In the genomic region with DNA sequence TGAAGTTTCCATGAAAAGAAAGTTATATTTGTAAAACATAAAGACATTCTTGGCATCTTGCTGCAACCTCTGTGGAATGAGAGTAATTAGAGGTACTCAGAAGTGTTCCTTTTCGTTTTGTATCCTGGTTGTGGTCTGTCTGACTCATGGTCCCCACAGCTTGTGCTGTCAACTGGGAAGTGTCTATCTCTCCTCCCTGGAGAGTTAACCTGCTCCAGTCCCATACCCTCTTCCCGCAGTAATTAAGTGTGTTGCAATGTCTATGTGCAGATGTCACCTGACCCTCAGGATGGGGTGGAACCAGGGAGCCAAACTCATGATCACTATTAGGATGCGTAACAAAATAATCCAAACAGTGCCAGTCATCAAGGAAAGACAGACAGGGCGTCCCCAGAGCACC, we compare ENCODE assay signal across 18 cellular contexts. TPM values are rescaled to one million over a fixed set of nuclear protein-coding genes. Genes with fewer than 3 reads are reported as not detected.
DNase-seq lines count a peak whose midpoint lies in the region; ATAC-seq and TF ChIP-seq lines count a peak whose summit lies in the region.
"Had no signal": no experiment of that assay in that cellular context is flagged by ENCODE, and none has a peak within 500 bp of the region (broad histone marks: within the 10 kb centered on the region; RNA-seq: fewer than 3 reads in every experiment).

No MANE protein-coding gene starts in this region.

- peaks cover 9% of the 10 kb centered on the region for H3K9me3 Mint-ChIP-seq in WTC11
- H3K9me3 Mint-ChIP-seq: natural killer cell had no signal

- peaks cover 6% of the 10 kb centered on the region; the same call in 1 of the 2 replicates for H3K27me3 ChIP-seq in SK-N-SH (ENCODE audit: insufficient read depth)
- H3K27me3 ChIP-seq: SJCRH30 had no signal

- TF ChIP-seq CTCF in SK-N-SH (IDR thresholded peaks at IDR 0.05) (no peak), WTC11 (IDR thresholded peaks at IDR 0.05) (no peak)

- no peak overlapping the region for H3K4me3 Mint-ChIP-seq in WTC11
- H3K4me3 Mint-ChIP-seq: natural killer cell had no signal

- POLR2A ChIA-PET in SK-N-SH (lab: Yijun Ruan, JAX), result no interaction called here
- POLR2A ChIA-PET in WTC11 (lab: Charles Lee), result no interaction called here

- intact Hi-C loops in left ventricle myocardium superior (cut with micrococcal nuclease), result no loop called here

- H3K4me3 ChIP-seq in SK-N-SH (ENCODE audit: low read depth in 2 of 2, low read length in 1 of 2), result no peak overlapping the region
- H3K4me3 ChIP-seq: A549, SJCRH30 had no signal

- H3K27ac Mint-ChIP-seq in WTC11, result no peak overlapping the region
- H3K27ac Mint-ChIP-seq: natural killer cell had no signal

- no peaks in the 10 kb centered on the region; the same call in 1 of the 2 replicates for H3K27me3 Mint-ChIP-seq in WTC11 (ENCODE audit: low read depth)

- H3K36me3 Mint-ChIP-seq in WTC11, result no peaks in the 10 kb centered on the region
- H3K36me3 Mint-ChIP-seq: natural killer cell had no signal

- H3K9me2 ChIP-seq in SK-N-SH, result no peaks in the 10 kb centered on the region

- no peaks in the 10 kb centered on the region for H4K20me1 ChIP-seq in SK-N-SH (ENCODE audit: insufficient read depth)

- CTCF ChIA-PET in SK-N-SH (lab: Yijun Ruan, JAX), result interaction anchor here (1.5 kb wide), 1 partner anchor 18 kb away, joined by 5 read pairs; no protein-coding TSS in a partner anchor
- CTCF ChIA-PET in WTC11 (lab: Charles Lee), result no interaction called here

- 28% methylated on average over 4 of the region's 4 CpGs for WGBS in SK-N-SH (ENCODE audit: low lambda C conversion rate)

- no peaks in the 10 kb centered on the region for H3K4me1 Mint-ChIP-seq in WTC11
- H3K4me1 Mint-ChIP-seq: natural killer cell had no signal

- DNase-seq in SK-N-SH (no peak), amniotic epithelial cell (ENCODE audit: low read depth) (peak; percentile 7), iris pigment epithelial cell (ENCODE audit: low read depth) (peak; percentile 24), AML-193 (lab: John Stamatoyannopoulos, UW) (no peak), WTC11 (ENCODE audit: low spot score) (no peak), NCI-H345 treated with DMSO at 0.1 percent for 48 hours (lab: John Stamatoyannopoulos, UW; ENCODE audit: unreplicated experiment) (no peak), left ventricle myocardium superior (no peak)
- DNase-seq: activated CD4-positive, alpha-beta T cell treated with anti-CD3 and anti-CD28 coated beads, Interleukin-2, amount 50 U/mL, for 48 hours; activated T-cell treated with anti-CD3 and anti-CD28 coated beads, Interleukin-2, amount 50 U/mL, for 48 hours; hippocampal formation; natural killer cell; NCI-H1092; NCI-H226 had no signal

- no peaks in the 10 kb centered on the region for H3K4me1 ChIP-seq in SK-N-SH (ENCODE audit: control insufficient read depth in 1 of 2, insufficient read depth in 2 of 2, low read depth in 1 of 2, low read length in 1 of 2)
- H3K4me1 ChIP-seq: A549 had no signal

- no peak overlapping the region for H3K27ac ChIP-seq in SK-N-SH (ENCODE audit: low read depth in 2 of 2, low read length in 1 of 2)
- H3K27ac ChIP-seq: A549, SJCRH30 had no signal

- H3K9ac ChIP-seq in SK-N-SH, result no peak overlapping the region

- no peak for TF ChIP-seq EP300 in SK-N-SH (IDR thresholded peaks at IDR 0.05; ENCODE audit: borderline replicate concordance in 1 of 2, low read depth in 1 of 2, low read length in 1 of 2)

- ATAC-seq in SK-N-SH treated with all-trans-retinoic acid at 6 μM for 48 hours, result peak; percentile 72
- ATAC-seq in WTC11, result no peak
- no peak for ATAC-seq in left ventricle myocardium superior
- ATAC-seq: A549, natural killer cell had no signal

- H3K36me3 ChIP-seq in SK-N-SH (replicated peaks in 1 of 2; ENCODE audit: control insufficient read depth in 1 of 2, insufficient read depth in 2 of 2, low read length in 1 of 2), result no peaks in the 10 kb centered on the region
- H3K36me3 ChIP-seq: SJCRH30 had no signal

- H3F3A ChIP-seq in SK-N-SH (replicated peaks; ENCODE audit: insufficient read depth), result no peaks in the 10 kb centered on the region

- no peak overlapping the region for H2AFZ ChIP-seq in SK-N-SH (ENCODE audit: low read depth)

- no peak overlapping the region for H3K4me2 ChIP-seq in SK-N-SH
- H3K4me2 ChIP-seq: A549 had no signal

- H3K9me3 ChIP-seq in SK-N-SH, result no peaks in the 10 kb centered on the region
- H3K9me3 ChIP-seq: A549 had no signal

- no peak for TF ChIP-seq RAD21 in SK-N-SH (IDR thresholded peaks at IDR 0.05; ENCODE audit: low read length)

- no peaks in the 10 kb centered on the region for H3K79me2 ChIP-seq in SK-N-SH (ENCODE audit: insufficient read depth)

TF ChIP-seq in SK-N-SH treated with all-trans-retinoic acid at 6 μM for 48 hours, 23 proteins besides CTCF, POLR2A, EP300 and RAD21 (continues in another document):
- TF ChIP-seq, protein P1, sequence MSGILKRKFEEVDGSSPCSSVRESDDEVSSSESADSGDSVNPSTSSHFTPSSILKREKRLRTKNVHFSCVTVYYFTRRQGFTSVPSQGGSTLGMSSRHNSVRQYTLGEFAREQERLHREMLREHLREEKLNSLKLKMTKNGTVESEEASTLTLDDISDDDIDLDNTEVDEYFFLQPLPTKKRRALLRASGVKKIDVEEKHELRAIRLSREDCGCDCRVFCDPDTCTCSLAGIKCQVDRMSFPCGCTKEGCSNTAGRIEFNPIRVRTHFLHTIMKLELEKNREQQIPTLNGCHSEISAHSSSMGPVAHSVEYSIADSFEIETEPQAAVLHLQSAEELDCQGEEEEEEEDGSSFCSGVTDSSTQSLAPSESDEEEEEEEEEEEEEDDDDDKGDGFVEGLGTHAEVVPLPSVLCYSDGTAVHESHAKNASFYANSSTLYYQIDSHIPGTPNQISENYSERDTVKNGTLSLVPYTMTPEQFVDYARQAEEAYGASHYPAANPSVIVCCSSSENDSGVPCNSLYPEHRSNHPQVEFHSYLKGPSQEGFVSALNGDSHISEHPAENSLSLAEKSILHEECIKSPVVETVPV (CRISPR knock-in tag; IDR thresholded peaks at IDR 0.05), result no peak
- TF ChIP-seq ZC3H10 (CRISPR knock-in tag; IDR thresholded peaks at IDR 0.05), result no peak

TF ChIP-seq in SK-N-SH, 30 proteins besides CTCF, POLR2A, EP300 and RAD21:
- TF ChIP-seq, protein P2, sequence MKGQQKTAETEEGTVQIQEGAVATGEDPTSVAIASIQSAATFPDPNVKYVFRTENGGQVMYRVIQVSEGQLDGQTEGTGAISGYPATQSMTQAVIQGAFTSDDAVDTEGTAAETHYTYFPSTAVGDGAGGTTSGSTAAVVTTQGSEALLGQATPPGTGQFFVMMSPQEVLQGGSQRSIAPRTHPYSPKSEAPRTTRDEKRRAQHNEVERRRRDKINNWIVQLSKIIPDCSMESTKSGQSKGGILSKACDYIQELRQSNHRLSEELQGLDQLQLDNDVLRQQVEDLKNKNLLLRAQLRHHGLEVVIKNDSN (IDR thresholded peaks at IDR 0.05; ENCODE audit: borderline replicate concordance, low read depth), result no peak

TF ChIP-seq in WTC11, 78 proteins besides CTCF, POLR2A, EP300 and RAD21 (continues in another document):
- TF ChIP-seq TEAD4 (CRISPR knock-in tag; IDR thresholded peaks at IDR 0.05) (no peak), FOXP1 (CRISPR knock-in tag; IDR thresholded peaks at IDR 0.05; ENCODE audit: borderline replicate concordance) (no peak), CREB1 (CRISPR knock-in tag; IDR thresholded peaks at IDR 0.05) (no peak)
- TF ChIP-seq, protein P3, sequence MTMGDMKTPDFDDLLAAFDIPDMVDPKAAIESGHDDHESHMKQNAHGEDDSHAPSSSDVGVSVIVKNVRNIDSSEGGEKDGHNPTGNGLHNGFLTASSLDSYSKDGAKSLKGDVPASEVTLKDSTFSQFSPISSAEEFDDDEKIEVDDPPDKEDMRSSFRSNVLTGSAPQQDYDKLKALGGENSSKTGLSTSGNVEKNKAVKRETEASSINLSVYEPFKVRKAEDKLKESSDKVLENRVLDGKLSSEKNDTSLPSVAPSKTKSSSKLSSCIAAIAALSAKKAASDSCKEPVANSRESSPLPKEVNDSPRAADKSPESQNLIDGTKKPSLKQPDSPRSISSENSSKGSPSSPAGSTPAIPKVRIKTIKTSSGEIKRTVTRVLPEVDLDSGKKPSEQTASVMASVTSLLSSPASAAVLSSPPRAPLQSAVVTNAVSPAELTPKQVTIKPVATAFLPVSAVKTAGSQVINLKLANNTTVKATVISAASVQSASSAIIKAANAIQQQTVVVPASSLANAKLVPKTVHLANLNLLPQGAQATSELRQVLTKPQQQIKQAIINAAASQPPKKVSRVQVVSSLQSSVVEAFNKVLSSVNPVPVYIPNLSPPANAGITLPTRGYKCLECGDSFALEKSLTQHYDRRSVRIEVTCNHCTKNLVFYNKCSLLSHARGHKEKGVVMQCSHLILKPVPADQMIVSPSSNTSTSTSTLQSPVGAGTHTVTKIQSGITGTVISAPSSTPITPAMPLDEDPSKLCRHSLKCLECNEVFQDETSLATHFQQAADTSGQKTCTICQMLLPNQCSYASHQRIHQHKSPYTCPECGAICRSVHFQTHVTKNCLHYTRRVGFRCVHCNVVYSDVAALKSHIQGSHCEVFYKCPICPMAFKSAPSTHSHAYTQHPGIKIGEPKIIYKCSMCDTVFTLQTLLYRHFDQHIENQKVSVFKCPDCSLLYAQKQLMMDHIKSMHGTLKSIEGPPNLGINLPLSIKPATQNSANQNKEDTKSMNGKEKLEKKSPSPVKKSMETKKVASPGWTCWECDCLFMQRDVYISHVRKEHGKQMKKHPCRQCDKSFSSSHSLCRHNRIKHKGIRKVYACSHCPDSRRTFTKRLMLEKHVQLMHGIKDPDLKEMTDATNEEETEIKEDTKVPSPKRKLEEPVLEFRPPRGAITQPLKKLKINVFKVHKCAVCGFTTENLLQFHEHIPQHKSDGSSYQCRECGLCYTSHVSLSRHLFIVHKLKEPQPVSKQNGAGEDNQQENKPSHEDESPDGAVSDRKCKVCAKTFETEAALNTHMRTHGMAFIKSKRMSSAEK (CRISPR knock-in tag; IDR thresholded peaks at IDR 0.05; ENCODE audit: borderline replicate concordance), result no peak

RNA-seq across cellular contexts. Expression of a gene that starts 23.0 kb away (rescaled TPM):
- polyA plus RNA-seq in SK-N-SH (2012; rRNA removed), result 8.2 and 10.2 TPM in 2 replicates
- polyA plus RNA-seq in SK-N-SH (2012; cell fraction: cytosol; rRNA removed), result 10.7 and 11.2 TPM in 2 replicates
- 5.0 and 11.9 TPM in 2 replicates for polyA plus RNA-seq in SK-N-SH (2012; cell fraction: nucleus; rRNA removed)
- 19.4 to 23.6 TPM (median 20.9 TPM) in 3 replicates for total RNA-seq in WTC11 (2021)
- total RNA-seq in left ventricle myocardium superior, result 5.9 TPM

RNA-seq across cellular contexts. Expression of a gene that starts 33.5 kb away (rescaled TPM):
- polyA plus RNA-seq in SK-N-SH (2012; rRNA removed), result not detected in 2 replicates
- not detected in 2 replicates for polyA plus RNA-seq in SK-N-SH (2012; cell fraction: cytosol; rRNA removed)
- polyA plus RNA-seq in SK-N-SH (2012; cell fraction: nucleus; rRNA removed), result not detected in 2 replicates
- not detected in 3 replicates for total RNA-seq in WTC11 (2021)
- not detected for total RNA-seq in left ventricle myocardium superior
- total RNA-seq: liver, pulmonary artery endothelial cell, SJCRH30 had no signal
- polyA plus RNA-seq: A549, liver had no signal

Comparison
In these comparisons a context has a peak if more than half of its experiments do, and no peak if none do; other contexts are left out.
1. DNase-seq: peak in amniotic epithelial cell (single experiment) and iris pigment epithelial cell (single experiment); none in SK-N-SH (single experiment), AML-193 (0 of 2), WTC11 (single experiment), NCI-H345 treated with DMSO at 0.1 percent for 48 hours (single experiment) and left ventricle myocardium superior (single experiment).